Comparison of ENCODE assay signal across 2 cellular contexts in the genomic region with DNA sequence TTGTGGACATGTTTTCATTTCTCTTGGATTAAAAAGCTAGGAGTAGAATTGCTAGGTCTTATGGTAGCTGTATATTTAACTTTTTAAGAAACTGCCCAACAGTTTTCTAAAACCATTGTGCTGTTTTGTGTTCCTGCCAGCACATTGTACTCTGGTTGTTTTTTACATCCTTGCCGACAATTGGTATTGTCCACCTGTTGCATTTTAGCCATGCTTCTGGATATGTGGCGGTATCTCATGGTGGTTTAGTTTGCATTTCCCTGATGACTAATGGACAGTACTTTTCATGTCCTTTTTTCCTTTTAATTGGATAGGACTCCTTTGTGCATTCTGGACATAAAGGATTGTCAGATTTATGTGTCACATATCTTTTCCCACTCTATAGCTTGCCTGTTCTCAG.
TF ChIP-seq lines count a peak whose summit lies in the region.

No MANE protein-coding gene starts in this region.

TF ChIP-seq in SK-N-SH, 30 proteins besides CTCF, POLR2A, EP300 and RAD21:
- TF ChIP-seq PBX3 (IDR thresholded peaks at IDR 0.05) = peak; percentile 48
- no peak for TF ChIP-seq NFIC (IDR thresholded peaks at IDR 0.05; ENCODE audit: borderline replicate concordance)
- TF ChIP-seq TCF12 (IDR thresholded peaks at IDR 0.05) = peak; percentile 39; the same call in 1 of the 2 replicates

TF ChIP-seq in SK-N-SH treated with all-trans-retinoic acid at 6 μM for 48 hours, 23 proteins besides CTCF, POLR2A, EP300 and RAD21 (continued from another document):
- TF ChIP-seq PPARA (CRISPR knock-in tag; IDR thresholded peaks at IDR 0.05; ENCODE audit: borderline replicate concordance) (no peak), RARB (CRISPR knock-in tag; IDR thresholded peaks at IDR 0.05) (no peak), SNAI2 (CRISPR knock-in tag; IDR thresholded peaks at IDR 0.05) (no peak), CREB5 (CRISPR knock-in tag; IDR thresholded peaks at IDR 0.05; ENCODE audit: low read depth) (no peak), BACH2 (CRISPR knock-in tag; IDR thresholded peaks at IDR 0.05; ENCODE audit: borderline replicate concordance) (no peak)
- TF ChIP-seq, protein P1, sequence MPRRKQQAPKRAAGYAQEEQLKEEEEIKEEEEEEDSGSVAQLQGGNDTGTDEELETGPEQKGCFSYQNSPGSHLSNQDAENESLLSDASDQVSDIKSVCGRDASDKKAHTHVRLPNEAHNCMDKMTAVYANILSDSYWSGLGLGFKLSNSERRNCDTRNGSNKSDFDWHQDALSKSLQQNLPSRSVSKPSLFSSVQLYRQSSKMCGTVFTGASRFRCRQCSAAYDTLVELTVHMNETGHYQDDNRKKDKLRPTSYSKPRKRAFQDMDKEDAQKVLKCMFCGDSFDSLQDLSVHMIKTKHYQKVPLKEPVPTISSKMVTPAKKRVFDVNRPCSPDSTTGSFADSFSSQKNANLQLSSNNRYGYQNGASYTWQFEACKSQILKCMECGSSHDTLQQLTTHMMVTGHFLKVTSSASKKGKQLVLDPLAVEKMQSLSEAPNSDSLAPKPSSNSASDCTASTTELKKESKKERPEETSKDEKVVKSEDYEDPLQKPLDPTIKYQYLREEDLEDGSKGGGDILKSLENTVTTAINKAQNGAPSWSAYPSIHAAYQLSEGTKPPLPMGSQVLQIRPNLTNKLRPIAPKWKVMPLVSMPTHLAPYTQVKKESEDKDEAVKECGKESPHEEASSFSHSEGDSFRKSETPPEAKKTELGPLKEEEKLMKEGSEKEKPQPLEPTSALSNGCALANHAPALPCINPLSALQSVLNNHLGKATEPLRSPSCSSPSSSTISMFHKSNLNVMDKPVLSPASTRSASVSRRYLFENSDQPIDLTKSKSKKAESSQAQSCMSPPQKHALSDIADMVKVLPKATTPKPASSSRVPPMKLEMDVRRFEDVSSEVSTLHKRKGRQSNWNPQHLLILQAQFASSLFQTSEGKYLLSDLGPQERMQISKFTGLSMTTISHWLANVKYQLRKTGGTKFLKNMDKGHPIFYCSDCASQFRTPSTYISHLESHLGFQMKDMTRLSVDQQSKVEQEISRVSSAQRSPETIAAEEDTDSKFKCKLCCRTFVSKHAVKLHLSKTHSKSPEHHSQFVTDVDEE (CRISPR knock-in tag; IDR thresholded peaks at IDR 0.05) = no peak
